Comparison of ENCODE assay signal across 8 cellular contexts in genomic region chr2:68196120-68196716, GRCh38. TPM values are rescaled to one million over a fixed set of nuclear protein-coding genes. Genes with fewer than 3 reads are reported as not detected.
DNase-seq lines count a peak whose midpoint lies in the region; ATAC-seq and TF ChIP-seq lines count a peak whose summit lies in the region.

No MANE protein-coding gene starts in this region.

- no peaks in the 10 kb centered on the region for H3K9me2 ChIP-seq in hepatocyte (replicated peaks; ENCODE audit: insufficient read depth)

- H2AFZ ChIP-seq in hepatocyte = no peak overlapping the region

- peak; percentile 53 for TF ChIP-seq CTCF in hepatocyte (IDR thresholded peaks at IDR 0.05; ENCODE audit: poor library complexity)

- H3K36me3 ChIP-seq in adipocyte (ENCODE audit: control insufficient read depth, insufficient read depth, low read length, severe bottlenecking) (no peaks in the 10 kb centered on the region), hepatocyte (replicated peaks; ENCODE audit: insufficient read depth, low read depth) (no peaks in the 10 kb centered on the region), subcutaneous abdominal adipose tissue (ENCODE audit: control insufficient read depth in 5 of 5, insufficient read depth in 5 of 5, low read length in 5 of 5) (no peaks in the 10 kb centered on the region)

- ATAC-seq in HG02571 (IDR thresholded peaks at IDR 0.05; ENCODE audit: unreplicated experiment) = no peak

- peaks cover 94% of the 10 kb centered on the region for H3K79me2 ChIP-seq in hepatocyte

- no peaks in the 10 kb centered on the region for H3K27me3 ChIP-seq in adipocyte (replicated peaks; ENCODE audit: control insufficient read depth, insufficient read depth, low read length)
- no peaks in the 10 kb centered on the region for H3K27me3 ChIP-seq in hepatocyte
- H3K27me3 ChIP-seq in subcutaneous abdominal adipose tissue (ENCODE audit: control insufficient read depth in 5 of 5, insufficient read depth in 4 of 5, low read length in 5 of 5) = no peaks in the 10 kb centered on the region

- 71% methylated on average over 4 of the region's 4 CpGs for WGBS in hepatocyte (ENCODE audit: low lambda C conversion rate, missing lambda C conversion rate)

- H3K9me3 ChIP-seq in adipocyte (ENCODE audit: control insufficient read depth, low read length) = no peaks in the 10 kb centered on the region
- H3K9me3 ChIP-seq in hepatocyte (ENCODE audit: low read depth) = no peaks in the 10 kb centered on the region
- no peaks in the 10 kb centered on the region for H3K9me3 ChIP-seq in subcutaneous abdominal adipose tissue (ENCODE audit: control insufficient read depth in 5 of 5, low read length in 5 of 5)

- peak; percentile 20 for DNase-seq in NCI-H510A treated with DMSO at 0.1 percent for 48 hours (lab: John Stamatoyannopoulos, UW)
- DNase-seq in NCI-H510A (lab: John Stamatoyannopoulos, UW) = no peak
- peak; percentile 52 for DNase-seq in NCI-H2227 treated with DMSO at 0.1 percent for 48 hours (lab: John Stamatoyannopoulos, UW)
- peak; percentile 79 for DNase-seq in adipocyte (ENCODE audit: low read depth)
- DNase-seq in hepatocyte (ENCODE audit: low spot score) = peak; percentile 40
- DNase-seq in NCI-H345 (lab: John Stamatoyannopoulos, UW) = no peak

- no peak overlapping the region for H3K4me2 ChIP-seq in hepatocyte

- no peak overlapping the region for H3K4me3 ChIP-seq in adipocyte (ENCODE audit: low read length)
- H3K4me3 ChIP-seq in hepatocyte = no peak overlapping the region
- H3K4me3 ChIP-seq in subcutaneous abdominal adipose tissue (ENCODE audit: low read depth in 1 of 5, low read length in 5 of 5) = no peak overlapping the region

- peaks cover 31% of the 10 kb centered on the region for H3K4me1 ChIP-seq in adipocyte (ENCODE audit: control insufficient read depth, insufficient read depth, low read length)
- no peaks in the 10 kb centered on the region for H3K4me1 ChIP-seq in hepatocyte (ENCODE audit: insufficient read depth)
- peaks cover 0 to 30% (median 25%) of the 10 kb centered on the region in 5 donors for H3K4me1 ChIP-seq in subcutaneous abdominal adipose tissue (ENCODE audit: control insufficient read depth in 5 of 5, insufficient read depth in 5 of 5, low read length in 5 of 5)

- H3K9ac ChIP-seq in adipocyte (ENCODE audit: low read length) = no peak overlapping the region
- H3K9ac ChIP-seq in subcutaneous abdominal adipose tissue (ENCODE audit: low read length in 5 of 5) = no peak overlapping the region

- peaks cover 26% of the 10 kb centered on the region for H4K20me1 ChIP-seq in hepatocyte (ENCODE audit: insufficient read depth, poor library complexity, severe bottlenecking)

- H3K27ac ChIP-seq in hepatocyte = no peak overlapping the region
- peak overlapping the region; percentile 61 for H3K27ac ChIP-seq in subcutaneous abdominal adipose tissue (ENCODE audit: low read depth, low read length)

RNA-seq across cellular contexts. Expression of gene PNO1, which starts 38.5 kb away (rescaled TPM):
- 15.5 and 19.1 TPM in 2 replicates for total RNA-seq in hepatocyte
- 20.7 and 22.9 TPM in 2 replicates for polyA plus RNA-seq in hepatocyte

RNA-seq across cellular contexts. Expression of gene PPP3R1, which starts 56.1 kb away (rescaled TPM):
- total RNA-seq in hepatocyte = 35.1 and 46.5 TPM in 2 replicates
- polyA plus RNA-seq in hepatocyte = 3.5 and 5.1 TPM in 2 replicates

Comparison
In these comparisons a context has a peak if more than half of its experiments do, and no peak if none do; other contexts are left out.
1. DNase-seq: peak in NCI-H510A treated with DMSO at 0.1 percent for 48 hours (single experiment), NCI-H2227 treated with DMSO at 0.1 percent for 48 hours (single experiment), adipocyte (single experiment) and hepatocyte (single experiment); none in NCI-H510A (single experiment) and NCI-H345 (single experiment).